In the genomic region with DNA sequence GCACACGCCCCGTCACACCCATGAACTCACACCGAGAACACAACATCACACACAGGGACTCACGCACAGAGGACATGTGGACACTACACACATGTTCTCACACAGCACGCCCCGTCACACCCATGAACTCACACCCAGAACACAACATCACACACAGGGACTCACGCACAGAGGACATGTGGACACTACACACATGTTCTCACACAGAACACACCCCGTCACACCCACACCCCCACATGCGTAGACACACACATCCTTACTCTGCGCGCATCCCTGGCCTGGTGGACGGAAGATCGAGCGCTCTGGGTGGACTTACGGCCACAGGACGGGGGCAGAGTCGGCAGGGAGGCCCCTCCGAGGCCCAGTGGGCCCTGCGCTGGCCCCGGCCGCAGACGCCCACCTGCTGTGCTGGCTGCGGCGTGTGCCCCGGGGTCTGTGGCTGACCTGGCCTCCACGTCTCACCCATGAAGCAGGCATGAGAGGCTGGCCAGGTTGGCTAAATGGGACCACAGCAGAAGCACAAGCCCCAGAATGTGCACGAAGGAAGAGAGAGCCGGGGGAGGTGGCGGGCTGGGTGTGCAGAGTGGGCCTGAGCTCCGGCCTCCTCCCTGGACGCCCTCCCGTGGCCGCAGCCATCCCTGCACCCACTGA, we compare ENCODE assay signal across 8 cellular contexts.
DNase-seq lines count a peak whose midpoint lies in the region; ATAC-seq and TF ChIP-seq lines count a peak whose summit lies in the region.
"Not testable (repeated sequence)": the region's sequence is repeated elsewhere in the genome, so short reads cannot be mapped to it uniquely, and the experiment has no call there.

No MANE protein-coding gene starts in this region.

- not testable (repeated sequence) for DNase-seq in HL-60 (ENCODE audit: low read depth in 1 of 2, low spot score in 1 of 2); osteoblast (ENCODE audit: insufficient read length, low spot score, missing footprints); vagina (ENCODE audit: extremely low spot score in 2 of 2)
- DNase-seq in activated CD4-positive, alpha-beta T cell treated with anti-CD3 and anti-CD28 coated beads for 48 hours, result peak; percentile 1
- peak; percentile 11 to 15 for DNase-seq in activated T-cell treated with anti-CD3 and anti-CD28 coated beads, Interleukin-2, amount 50 U/mL, for 48 hours
- DNase-seq in left lobe of liver (ENCODE audit: low spot score), result peak; percentile 47
- DNase-seq in stimulated activated effector memory CD8-positive, alpha-beta T cell treated with anti-CD3 and anti-CD28 coated beads, Interleukin-12 subunit alpha, Interleukin-12 subunit beta, amount 100 ng/mL, for 72 hours (ENCODE audit: low spot score in 2 of 2), result peak; percentile 1 to 47

- not testable (repeated sequence) for H3K36me3 Mint-ChIP-seq in dendritic cell treated with granulocyte-macrophage colony-stimulating factor and Interleukin-4, amounts not matched to agents 40 ng/mL and 50 ng/mL, for 4 days (ENCODE audit: low read depth)
- peaks cover 13% of the 10 kb centered on the region for H3K36me3 Mint-ChIP-seq in stimulated activated effector memory CD8-positive, alpha-beta T cell treated with anti-CD3 and anti-CD28 coated beads, Interleukin-12 subunit alpha, Interleukin-12 subunit beta, amount 100 ng/mL, for 72 hours

- H3K27ac ChIP-seq in HL-60 (replicated peaks), result 0 out of 2 replicates have a peak overlapping the region, but pooled peaks have one; percentile 26
- H3K27ac ChIP-seq in osteoblast (ENCODE audit: low read depth, low read length), result peak overlapping the region; percentile 97
- H3K27ac ChIP-seq in vagina, result peak overlapping the region; percentile 95

- intact Hi-C loops in dendritic cell treated with granulocyte-macrophage colony-stimulating factor and Interleukin-4, amounts not matched to agents 40 ng/mL and 50 ng/mL, for 4 days (cut with micrococcal nuclease); vagina (cut with DNase I): not testable (repeated sequence)

- not testable (repeated sequence) for H3K27me3 ChIP-seq in HL-60 (ENCODE audit: insufficient read depth, poor library complexity, severe bottlenecking); osteoblast (ENCODE audit: insufficient read depth, low read length); vagina

- not testable (repeated sequence) for H3K79me2 ChIP-seq in osteoblast (ENCODE audit: insufficient read depth, low read length)

- H3K4me1 ChIP-seq in osteoblast (ENCODE audit: insufficient read depth, low read length) (peaks cover 45% of the 10 kb centered on the region), vagina (peaks cover 46% of the 10 kb centered on the region)

- not testable (repeated sequence) for H3K36me3 ChIP-seq in osteoblast (ENCODE audit: insufficient read depth, low read length); vagina

- H3K9me3 ChIP-seq in osteoblast (ENCODE audit: low read depth, low read length); vagina: not testable (repeated sequence)

- not testable (repeated sequence) for H3K4me2 ChIP-seq in osteoblast (ENCODE audit: insufficient read depth, low read length)

- not testable (repeated sequence) for H3K9me3 Mint-ChIP-seq in dendritic cell treated with granulocyte-macrophage colony-stimulating factor and Interleukin-4, amounts not matched to agents 40 ng/mL and 50 ng/mL, for 4 days; stimulated activated effector memory CD8-positive, alpha-beta T cell treated with anti-CD3 and anti-CD28 coated beads, Interleukin-12 subunit alpha, Interleukin-12 subunit beta, amount 100 ng/mL, for 72 hours

- TF ChIP-seq CTCF in HL-60 (IDR thresholded peaks at IDR 0.05; ENCODE audit: insufficient read depth, low read length); osteoblast (IDR thresholded peaks at IDR 0.05; ENCODE audit: extremely low read depth, low read depth, low read length); vagina (IDR thresholded peaks at IDR 0.05): not testable (repeated sequence)

- peaks cover 64% of the 10 kb centered on the region for H3K4me1 Mint-ChIP-seq in dendritic cell treated with granulocyte-macrophage colony-stimulating factor and Interleukin-4, amounts not matched to agents 40 ng/mL and 50 ng/mL, for 4 days (ENCODE audit: low read depth)
- H3K4me1 Mint-ChIP-seq in stimulated activated effector memory CD8-positive, alpha-beta T cell treated with anti-CD3 and anti-CD28 coated beads, Interleukin-12 subunit alpha, Interleukin-12 subunit beta, amount 100 ng/mL, for 72 hours, result peaks cover 58% of the 10 kb centered on the region

- not testable (repeated sequence) for H4K20me1 ChIP-seq in osteoblast (ENCODE audit: insufficient read depth, low read length)

- H3K4me3 ChIP-seq in HL-60 (replicated peaks; ENCODE audit: insufficient read depth, low read length); osteoblast (ENCODE audit: insufficient read depth, low read length); vagina: not testable (repeated sequence)

- ATAC-seq in left lobe of liver; stimulated activated effector memory CD8-positive, alpha-beta T cell treated with anti-CD3 and anti-CD28 coated beads, Interleukin-12 subunit alpha, Interleukin-12 subunit beta, amount 100 ng/mL, for 72 hours: not testable (repeated sequence)

- H3K4me3 Mint-ChIP-seq in dendritic cell treated with granulocyte-macrophage colony-stimulating factor and Interleukin-4, amounts not matched to agents 40 ng/mL and 50 ng/mL, for 4 days, result peak overlapping the region; percentile 11
- peak overlapping the region; percentile 0 for H3K4me3 Mint-ChIP-seq in stimulated activated effector memory CD8-positive, alpha-beta T cell treated with anti-CD3 and anti-CD28 coated beads, Interleukin-12 subunit alpha, Interleukin-12 subunit beta, amount 100 ng/mL, for 72 hours

- H3K27me3 Mint-ChIP-seq in dendritic cell treated with granulocyte-macrophage colony-stimulating factor and Interleukin-4, amounts not matched to agents 40 ng/mL and 50 ng/mL, for 4 days, result not testable (repeated sequence)

- H2AFZ ChIP-seq in osteoblast (ENCODE audit: low read length), result not testable (repeated sequence)

- H3K27ac Mint-ChIP-seq in dendritic cell treated with granulocyte-macrophage colony-stimulating factor and Interleukin-4, amounts not matched to agents 40 ng/mL and 50 ng/mL, for 4 days, result peak overlapping the region; percentile 100
- peak overlapping the region; percentile 4 for H3K27ac Mint-ChIP-seq in stimulated activated effector memory CD8-positive, alpha-beta T cell treated with anti-CD3 and anti-CD28 coated beads, Interleukin-12 subunit alpha, Interleukin-12 subunit beta, amount 100 ng/mL, for 72 hours

- TF ChIP-seq POLR2A in vagina (IDR thresholded peaks at IDR 0.05), result not testable (repeated sequence)

Comparison
In these comparisons a context has a peak if more than half of its experiments do, and no peak if none do; other contexts are left out.
1. H3K27ac ChIP-seq: peak in every context shown above with its lines; median percentile 97 in osteoblast; 95 in vagina; 26 in HL-60.